19 cellular contexts compared by ENCODE assay signal in genomic region chr1:160193832-160194736, GRCh38. TPM values are rescaled to one million over a fixed set of nuclear protein-coding genes. Genes with fewer than 3 reads are reported as not detected.
A peak's percentile ranks its signal among the peaks of the same experiment; 100 is the strongest.
DNase-seq lines count a peak whose midpoint lies in the region; ATAC-seq, FAIRE-seq and TF ChIP-seq lines count a peak whose summit lies in the region.
"Had no signal": no experiment of that assay in that cellular context is flagged by ENCODE, and none has a peak within 500 bp of the region (broad histone marks: within the 10 kb centered on the region; RNA-seq: fewer than 3 reads in every experiment).

No MANE protein-coding gene starts in this region.

- no peaks in the 10 kb centered on the region for H3K9me1 ChIP-seq in K562 (ENCODE audit: control insufficient read depth, insufficient read depth, low read length)

- no peak for ATAC-seq in K562
- ATAC-seq in HG03108 (IDR thresholded peaks at IDR 0.05; ENCODE audit: unreplicated experiment): no peak
- no peak for ATAC-seq in HG02759 (IDR thresholded peaks at IDR 0.05; ENCODE audit: unreplicated experiment)
- no peak for ATAC-seq in GM21786 (IDR thresholded peaks at IDR 0.05; ENCODE audit: unreplicated experiment)

- no peaks in the 10 kb centered on the region; the same call in 2 of the 3 replicates for H3K36me3 ChIP-seq in K562 (ENCODE audit: control insufficient read depth, insufficient read depth, low read length)
- no peaks in the 10 kb centered on the region for H3K36me3 ChIP-seq in osteoblast (ENCODE audit: insufficient read depth, low read length)
- H3K36me3 ChIP-seq: left ventricle myocardium inferior, neutrophil, prostate gland had no signal

- H3K27me3 ChIP-seq in K562 (ENCODE audit: control insufficient read depth in 2 of 2, insufficient read depth in 2 of 2, low read length in 2 of 2): peaks cover 16 to 37% of the 10 kb centered on the region in 2 experiments; a peak in 3 of 5 replicates
- no peaks in the 10 kb centered on the region for H3K27me3 ChIP-seq in osteoblast (ENCODE audit: insufficient read depth, low read length)

- no peaks in the 10 kb centered on the region for H4K20me1 ChIP-seq in K562 (replicated peaks; ENCODE audit: control insufficient read depth, insufficient read depth, low read length)
- no peaks in the 10 kb centered on the region for H4K20me1 ChIP-seq in osteoblast (ENCODE audit: insufficient read depth, low read length)

- H2AFZ ChIP-seq in K562 (ENCODE audit: low read depth, low read length): peak overlapping the region; percentile 83
- peak overlapping the region; percentile 79 for H2AFZ ChIP-seq in osteoblast (ENCODE audit: low read length)

- no TSS peak for BruUV-seq in K562 (replicated peaks; lab: Mats Ljungman, UMichigan)

- no peak overlapping the region for H3K4me3 ChIP-seq in K562
- no peak overlapping the region for H3K4me3 ChIP-seq in osteoblast (ENCODE audit: insufficient read depth, low read length)
- H3K4me3 ChIP-seq: prostate gland had no signal

- no peak overlapping the region for H3K27ac ChIP-seq in K562 (ENCODE audit: extremely low read depth, low read depth, low read length)
- peak overlapping the region; percentile 30 for H3K27ac ChIP-seq in osteoblast (ENCODE audit: low read depth, low read length)
- H3K27ac ChIP-seq: neutrophil, prostate gland had no signal

- TF ChIP-seq CTCF in D721Med (IDR thresholded peaks at IDR 0.05; ENCODE audit: insufficient read depth, missing control alignments): no peak
- TF ChIP-seq CTCF in K562 (IDR thresholded peaks at IDR 0.05 in 2 of 3, conservative IDR thresholded peaks at IDR 0.05 in 1 of 3; ENCODE audit: insufficient read depth in 2 of 3, low read depth in 1 of 3, low read length in 3 of 3): no peak
- TF ChIP-seq CTCF in osteoblast (IDR thresholded peaks at IDR 0.05; ENCODE audit: extremely low read depth, low read depth, low read length): no peak

- no peak for DNase-seq in D721Med (ENCODE audit: insufficient read length, low spot score)
- DNase-seq in HTR-8/SVneo (ENCODE audit: insufficient read length, low spot score): no peak
- no peak for DNase-seq in K562 (ENCODE audit: extremely low read depth in 1 of 4, low spot score in 3 of 4)
- DNase-seq in osteoblast (ENCODE audit: insufficient read length, low spot score, missing footprints): no peak
- DNase-seq in NCI-H187 treated with DMSO at 0.1 percent for 48 hours (lab: John Stamatoyannopoulos, UW): no peak

- in situ Hi-C loops in K562 (cut with MboI): no loop called here

- H3K4me1 ChIP-seq in K562 (replicated peaks in 1 of 2; ENCODE audit: control insufficient read depth in 2 of 2, insufficient read depth in 2 of 2, low read length in 2 of 2) (peaks cover 4 to 10% of the 10 kb centered on the region in 2 experiments), osteoblast (ENCODE audit: insufficient read depth, low read length) (peaks cover 10% of the 10 kb centered on the region)

- no peak for TF ChIP-seq EP300 in K562 (IDR thresholded peaks at IDR 0.05; ENCODE audit: low read length)

- FAIRE-seq in D721Med (lab: Jason Lieb, UNC): peak; percentile 84
- FAIRE-seq in HTR-8/SVneo (lab: Jason Lieb, UNC): peak; percentile 96
- peak; percentile 73 for FAIRE-seq in K562 (lab: Jason Lieb, UNC)

- no peak for TF ChIP-seq RAD21 in K562 (CRISPR knock-in tag; conservative IDR thresholded peaks at IDR 0.05 in 1 of 2, IDR thresholded peaks at IDR 0.05 in 1 of 2)

- no peak for TF ChIP-seq POLR2A in K562 (conservative IDR thresholded peaks at IDR 0.05)

- CTCF ChIA-PET in K562 (lab: Yijun Ruan, JAX; ENCODE audit: low intra/inter-chr PET ratio): interaction anchor here (0.6 to 2.4 kb wide), 7 partner anchors 25 to 498 kb away, joined by 3 to 13 read pairs (median 8); no protein-coding TSS in a partner anchor

- POLR2A ChIA-PET in K562 (lab: Yijun Ruan, JAX): interaction anchor here (0.7 to 1.6 kb wide), 3 partner anchors 27 to 182 kb away, joined by 3 to 9 read pairs (median 4); no protein-coding TSS in a partner anchor

- H3K79me2 ChIP-seq in K562 (ENCODE audit: control insufficient read depth, insufficient read depth, low read length): no peaks in the 10 kb centered on the region
- no peaks in the 10 kb centered on the region for H3K79me2 ChIP-seq in osteoblast (ENCODE audit: insufficient read depth, low read length)

- H3K4me2 ChIP-seq in K562 (ENCODE audit: insufficient read depth, low read length) (no peak overlapping the region; the same call in 1 of the 2 replicates), osteoblast (ENCODE audit: insufficient read depth, low read length) (no peak overlapping the region)

- no peaks in the 10 kb centered on the region for H3K9me3 ChIP-seq in K562 (replicated peaks; ENCODE audit: control insufficient read depth, insufficient read depth, low read depth, low read length)
- H3K9me3 ChIP-seq in osteoblast (ENCODE audit: low read depth, low read length): no peaks in the 10 kb centered on the region
- H3K9me3 ChIP-seq: left ventricle myocardium inferior, neutrophil, prostate gland had no signal

- WGBS in K562 (ENCODE audit: insufficient coverage, low coverage, missing lambda C conversion rate): 64% methylated on average over 8 of the region's 9 CpGs

- H3K9ac ChIP-seq in K562 (ENCODE audit: insufficient read depth in 1 of 2, low read depth in 2 of 2, low read length in 2 of 2): peak overlapping the region in 1 of 2 experiments; percentile 83; a peak in 1 of 4 replicates

- intact Hi-C loops in K562 (cut with micrococcal nuclease): loop anchor here (1.0 to 10.0 kb wide), 5 partner anchors 58 to 411 kb away; no protein-coding TSS in a partner anchor

TF ChIP-seq in K562, 482 proteins besides CTCF, POLR2A, EP300 and RAD21 (continues in another document):
- TF ChIP-seq CBFB (CRISPR knock-in tag; IDR thresholded peaks at IDR 0.05): peak; percentile 35; the same call in 1 of the 2 replicates
- TF ChIP-seq IRF2 (CRISPR knock-in tag; IDR thresholded peaks at IDR 0.05): peak; percentile 12; the same call in 1 of the 2 replicates

RNA-seq across cellular contexts. Expression of gene CASQ1, which starts 3.7 kb away (rescaled TPM):
- total RNA-seq in K562 (2011; cell fraction: chromatin; rRNA removed; ENCODE audit: low replicate concordance): not detected in 2 replicates
- not detected in 2 replicates for total RNA-seq in K562 (2011; cell fraction: nucleolus; rRNA removed)
- not detected in 2 replicates for total RNA-seq in K562 (2011; cell fraction: nucleoplasm; rRNA removed)
- total RNA-seq in K562 (2014; rRNA removed) (not detected in 2 replicates), K562 (2014; rRNA removed; fragmentation: Illumina TruSeq; extraction: Trizol) (not detected in 2 replicates), K562 (2015; rRNA removed; fragmentation: Illumina TruSeq; extraction: Trizol) (not detected in 2 replicates), K562 (2021) (not detected in 2 replicates), osteoblast (0.29 and 0.36 TPM in 2 replicates)
- polyA plus RNA-seq in K562 (2011; rRNA removed) (not detected in 2 replicates), K562 (2014; fragmentation: Illumina TruSeq; extraction: Trizol) (not detected in 2 replicates), K562 (2014; fragmentation: Nextera tagmentation; extraction: Ambion mirVana) (not detected), K562 (2014; rRNA removed) (not detected in 2 replicates)
- not detected in 2 replicates for polyA plus RNA-seq in K562 (2011; cell fraction: cytosol; rRNA removed)
- not detected in 2 replicates for polyA plus RNA-seq in K562 (2011; cell fraction: nucleus; rRNA removed)
- 0.08 and 0.39 TPM in 2 replicates for polyA plus RNA-seq in K562 (2012)
- polyA minus RNA-seq in K562 (2011; rRNA and poly(A)+ RNA removed): not detected in 2 replicates
- not detected in 2 replicates for polyA minus RNA-seq in K562 (2011; cell fraction: cytosol; rRNA and poly(A)+ RNA removed)
- polyA minus RNA-seq in K562 (2011; cell fraction: nucleus; rRNA and poly(A)+ RNA removed): not detected in 2 replicates
- total RNA-seq: A673; activated T-cell treated with anti-CD3 and anti-CD28 coated beads, Interleukin-2, amount 50 U/mL, for 72 hours; CD4-positive, alpha-beta memory T cell; Daoy; fibroblast of villous mesenchyme; MCF 10A; OCI-LY7; T-helper 1 cell treated with Interleukin-12 subunit alpha and Interleukin-12 subunit beta and Interleukin-4 antibody, amounts not matched to agents 30 ng/mL and 1 ng/mL, for 36 hours had no signal
- polyA plus RNA-seq: CD4-positive, alpha-beta memory T cell had no signal

RNA-seq across cellular contexts. Expression of gene PEA15, which starts 11.1 kb away (rescaled TPM):
- total RNA-seq in K562 (2011; cell fraction: chromatin; rRNA removed; ENCODE audit: low replicate concordance): 10.6 and 15.9 TPM in 2 replicates
- 10.9 and 11.2 TPM in 2 replicates for total RNA-seq in K562 (2011; cell fraction: nucleolus; rRNA removed)
- 16.1 and 27.3 TPM in 2 replicates for total RNA-seq in K562 (2011; cell fraction: nucleoplasm; rRNA removed)
- total RNA-seq in K562 (2014; rRNA removed) (23.4 and 32.7 TPM in 2 replicates), K562 (2014; rRNA removed; fragmentation: Illumina TruSeq; extraction: Trizol) (43.0 and 43.5 TPM in 2 replicates), K562 (2015; rRNA removed; fragmentation: Illumina TruSeq; extraction: Trizol) (34.4 and 34.8 TPM in 2 replicates), K562 (2021) (32.3 and 35.4 TPM in 2 replicates), osteoblast (200 and 217 TPM in 2 replicates)
- polyA plus RNA-seq in K562 (2011; rRNA removed) (78.7 and 139 TPM in 2 replicates), K562 (2014; fragmentation: Illumina TruSeq; extraction: Trizol) (155 and 175 TPM in 2 replicates), K562 (2014; fragmentation: Nextera tagmentation; extraction: Ambion mirVana) (10 to 100 TPM in 1 of 2 experiments, 1 to 10 TPM in 1; 8.2 to 11.9 TPM), K562 (2014; rRNA removed) (54.3 and 58.5 TPM in 2 replicates)
- 70.2 and 90.8 TPM in 2 replicates for polyA plus RNA-seq in K562 (2011; cell fraction: cytosol; rRNA removed)
- 36.1 and 50.9 TPM in 2 replicates for polyA plus RNA-seq in K562 (2011; cell fraction: nucleus; rRNA removed)
- 40.4 and 51.5 TPM in 2 replicates for polyA plus RNA-seq in K562 (2012)
- polyA minus RNA-seq in K562 (2011; rRNA and poly(A)+ RNA removed): 35.0 and 68.8 TPM in 2 replicates
- polyA minus RNA-seq in K562 (2011; cell fraction: cytosol; rRNA and poly(A)+ RNA removed): 23.9 and 34.5 TPM in 2 replicates
- 5.3 and 7.7 TPM in 2 replicates for polyA minus RNA-seq in K562 (2011; cell fraction: nucleus; rRNA and poly(A)+ RNA removed)

RNA-seq across cellular contexts. Expression of gene ATP1A4, which starts 42.7 kb away (rescaled TPM):
- not detected in 2 replicates for total RNA-seq in K562 (2011; cell fraction: chromatin; rRNA removed; ENCODE audit: low replicate concordance)
- not detected in 2 replicates for total RNA-seq in K562 (2011; cell fraction: nucleolus; rRNA removed)
- not detected in 2 replicates for total RNA-seq in K562 (2011; cell fraction: nucleoplasm; rRNA removed)
- total RNA-seq in K562 (2014; rRNA removed): not detected in 2 replicates
- not detected in 2 replicates for total RNA-seq in K562 (2014; rRNA removed; fragmentation: Illumina TruSeq; extraction: Trizol)
- not detected in 2 replicates for total RNA-seq in K562 (2015; rRNA removed; fragmentation: Illumina TruSeq; extraction: Trizol)
- not detected in 2 replicates for total RNA-seq in K562 (2021)
- not detected in 2 replicates for polyA plus RNA-seq in K562 (2011; rRNA removed)
- not detected in 2 replicates for polyA plus RNA-seq in K562 (2011; cell fraction: cytosol; rRNA removed)
- not detected in 2 replicates for polyA plus RNA-seq in K562 (2011; cell fraction: nucleus; rRNA removed)
- 0.07 TPM in 1 of 2 replicates, not detected in the other for polyA plus RNA-seq in K562 (2012)
- not detected in 2 replicates for polyA plus RNA-seq in K562 (2014; fragmentation: Illumina TruSeq; extraction: Trizol)
- polyA plus RNA-seq in K562 (2014; fragmentation: Nextera tagmentation; extraction: Ambion mirVana): under 1 TPM in 1 of 2 experiments, not detected in 1; 0.07 TPM
- polyA plus RNA-seq in K562 (2014; rRNA removed): not detected in 2 replicates
- not detected in 2 replicates for polyA minus RNA-seq in K562 (2011; rRNA and poly(A)+ RNA removed)
- polyA minus RNA-seq in K562 (2011; cell fraction: cytosol; rRNA and poly(A)+ RNA removed): not detected in 2 replicates
- polyA minus RNA-seq in K562 (2011; cell fraction: nucleus; rRNA and poly(A)+ RNA removed): not detected in 2 replicates
- total RNA-seq in osteoblast: not detected in 2 replicates
- total RNA-seq: A673; activated T-cell treated with anti-CD3 and anti-CD28 coated beads, Interleukin-2, amount 50 U/mL, for 72 hours; CD4-positive, alpha-beta memory T cell; Daoy; fibroblast of villous mesenchyme; MCF 10A; OCI-LY7; T-helper 1 cell treated with Interleukin-12 subunit alpha and Interleukin-12 subunit beta and Interleukin-4 antibody, amounts not matched to agents 30 ng/mL and 1 ng/mL, for 36 hours had no signal
- polyA plus RNA-seq: CD4-positive, alpha-beta memory T cell had no signal
